Comparison of ENCODE assay signal across 1 cellular context in genomic region chr15:74855857-74856256, GRCh38.
TF ChIP-seq lines count a peak whose summit lies in the region.

No MANE protein-coding gene starts in this region.

TF ChIP-seq in SK-N-SH, 30 proteins besides CTCF, POLR2A, EP300 and RAD21:
- TF ChIP-seq PBX3 (IDR thresholded peaks at IDR 0.05), result no peak
- no peak for TF ChIP-seq EZH2phosphoT487 (IDR thresholded peaks at IDR 0.05; ENCODE audit: borderline replicate concordance, low read depth)
- no peak for TF ChIP-seq ELF1 (IDR thresholded peaks at IDR 0.05)
- TF ChIP-seq JUND (IDR thresholded peaks at IDR 0.05), result no peak
- TF ChIP-seq FOSL2 (IDR thresholded peaks at IDR 0.05; ENCODE audit: borderline replicate concordance, low read depth), result no peak
- no peak for TF ChIP-seq MAX (IDR thresholded peaks at IDR 0.05; ENCODE audit: low read depth)
- no peak for TF ChIP-seq RFX5 (IDR thresholded peaks at IDR 0.05; ENCODE audit: low read length)
- TF ChIP-seq FOXM1 (IDR thresholded peaks at IDR 0.05; ENCODE audit: low read depth), result no peak
- no peak for TF ChIP-seq TAF1 (IDR thresholded peaks at IDR 0.05; ENCODE audit: borderline replicate concordance, low read depth, low read length)
- TF ChIP-seq REST (IDR thresholded peaks at IDR 0.05; ENCODE audit: low read depth, low read length), result no peak
- TF ChIP-seq POLR2AphosphoS5 (IDR thresholded peaks at IDR 0.05; ENCODE audit: low read depth, low read length), result no peak
- TF ChIP-seq USF1 (IDR thresholded peaks at IDR 0.05; ENCODE audit: borderline replicate concordance, low read depth), result no peak
- TF ChIP-seq NRF1 (IDR thresholded peaks at IDR 0.05; ENCODE audit: low read depth, low read length), result no peak
